Comparison of ENCODE assay signal across 8 cellular contexts in genomic region chr1:183915634-183916510, GRCh38.
DNase-seq lines count a peak whose midpoint lies in the region; ATAC-seq and TF ChIP-seq lines count a peak whose summit lies in the region.

No MANE protein-coding gene starts in this region.

- H3K36me3 ChIP-seq in HAP-1 (replicated peaks) (no peaks in the 10 kb centered on the region), SU-DHL-6 (ENCODE audit: low read length) (no peaks in the 10 kb centered on the region)

- peak; percentile 91 for ATAC-seq in activated naive CD8-positive, alpha-beta T cell treated with anti-CD3 and anti-CD28 coated beads, Interleukin-2, amount 10 ng/mL, durations not matched to agents 7 days and 5 days (ENCODE audit: low read depth)
- peak; percentile 86 for ATAC-seq in Right ventricle myocardium superior (ENCODE audit: poor library complexity)

- H3K9me3 ChIP-seq in HAP-1, result no peaks in the 10 kb centered on the region
- no peaks in the 10 kb centered on the region for H3K9me3 ChIP-seq in SU-DHL-6 (ENCODE audit: insufficient read depth, low read length)

- H3K4me1 ChIP-seq in HAP-1, result no peaks in the 10 kb centered on the region

- H3K27me3 ChIP-seq in HAP-1 (ENCODE audit: low read depth) (no peaks in the 10 kb centered on the region), SU-DHL-6 (ENCODE audit: low read length) (no peaks in the 10 kb centered on the region)

- no peak overlapping the region for H3K4me2 ChIP-seq in SU-DHL-6 (ENCODE audit: low read depth, low read length, poor library complexity, severe bottlenecking)

- no peak overlapping the region for H3K27ac Mint-ChIP-seq in activated naive CD8-positive, alpha-beta T cell treated with anti-CD3 and anti-CD28 coated beads, Interleukin-2, amount 10 ng/mL, durations not matched to agents 7 days and 5 days
- H3K27ac Mint-ChIP-seq in progenitor cell of endocrine pancreas (no peak overlapping the region), type B pancreatic cell (peak overlapping the region; percentile 19)

- intact Hi-C loops in Right ventricle myocardium superior (cut with DNase I), result loop anchor here (5.0 kb wide), 1 partner anchor 259 kb away; no protein-coding TSS in a partner anchor

- H3K4me3 ChIP-seq in HAP-1, result no peak overlapping the region
- no peak overlapping the region for H3K4me3 ChIP-seq in SU-DHL-6 (ENCODE audit: insufficient read depth, low read length, poor library complexity, severe bottlenecking)

- H3K79me2 ChIP-seq in SU-DHL-6 (ENCODE audit: insufficient read depth, low read length), result no peaks in the 10 kb centered on the region

- H3K9ac ChIP-seq in SU-DHL-6 (ENCODE audit: low read length), result no peak overlapping the region

- TF ChIP-seq CTCF in SU-DHL-6 (IDR thresholded peaks at IDR 0.05; ENCODE audit: insufficient read depth, low read length, poor library complexity, severe bottlenecking) (peak; percentile 44), progenitor cell of endocrine pancreas (IDR thresholded peaks at IDR 0.05; ENCODE audit: unreplicated experiment) (peak; percentile 86), type B pancreatic cell (conservative IDR thresholded peaks at IDR 0.05) (peak; percentile 92)

- no peaks in the 10 kb centered on the region for H3K9me2 ChIP-seq in SU-DHL-6 (replicated peaks; ENCODE audit: insufficient read depth, low read length)

- no peak overlapping the region for H3K27ac ChIP-seq in SU-DHL-6 (ENCODE audit: low read depth, low read length)

- in situ Hi-C loops in HAP-1 (cut with MboI; ENCODE audit: low sequenced_read_pairs), result loop anchor here (10.0 kb wide), 1 partner anchor 271 kb away; no protein-coding TSS in a partner anchor

- no peaks in the 10 kb centered on the region for H4K20me1 ChIP-seq in SU-DHL-6 (ENCODE audit: low read depth, low read length)

- no peak overlapping the region for H3K4me3 Mint-ChIP-seq in activated naive CD8-positive, alpha-beta T cell treated with anti-CD3 and anti-CD28 coated beads, Interleukin-2, amount 10 ng/mL, durations not matched to agents 7 days and 5 days
- H3K4me3 Mint-ChIP-seq in progenitor cell of endocrine pancreas (ENCODE audit: low read depth) (no peak overlapping the region), type B pancreatic cell (no peak overlapping the region)

- H3K4me1 Mint-ChIP-seq in activated naive CD8-positive, alpha-beta T cell treated with anti-CD3 and anti-CD28 coated beads, Interleukin-2, amount 10 ng/mL, durations not matched to agents 7 days and 5 days, result peaks cover 13% of the 10 kb centered on the region
- peaks cover 4% of the 10 kb centered on the region for H3K4me1 Mint-ChIP-seq in progenitor cell of endocrine pancreas (ENCODE audit: low read depth)
- H3K4me1 Mint-ChIP-seq in type B pancreatic cell (ENCODE audit: unreplicated experiment), result peaks cover 19% of the 10 kb centered on the region

- POLR2A ChIA-PET in activated naive CD8-positive, alpha-beta T cell treated with anti-CD3 and anti-CD28 coated beads, Interleukin-2, amount 10 ng/mL, durations not matched to agents 7 days and 5 days (lab: Charles Lee), result no interaction called here

- H3K9me3 Mint-ChIP-seq in activated naive CD8-positive, alpha-beta T cell treated with anti-CD3 and anti-CD28 coated beads, Interleukin-2, amount 10 ng/mL, durations not matched to agents 7 days and 5 days, result no peaks in the 10 kb centered on the region
- no peaks in the 10 kb centered on the region for H3K9me3 Mint-ChIP-seq in progenitor cell of endocrine pancreas (ENCODE audit: low read depth)
- H3K9me3 Mint-ChIP-seq in type B pancreatic cell, result no peaks in the 10 kb centered on the region

- H2AFZ ChIP-seq in SU-DHL-6 (ENCODE audit: low read depth, low read length, severe bottlenecking), result no peak overlapping the region

- H3K36me3 Mint-ChIP-seq in activated naive CD8-positive, alpha-beta T cell treated with anti-CD3 and anti-CD28 coated beads, Interleukin-2, amount 10 ng/mL, durations not matched to agents 7 days and 5 days, result peaks cover 2% of the 10 kb centered on the region
- H3K36me3 Mint-ChIP-seq in progenitor cell of endocrine pancreas (ENCODE audit: insufficient read depth) (peaks cover 5% of the 10 kb centered on the region), type B pancreatic cell (peaks cover 41% of the 10 kb centered on the region)

- no peaks in the 10 kb centered on the region for H3K27me3 Mint-ChIP-seq in activated naive CD8-positive, alpha-beta T cell treated with anti-CD3 and anti-CD28 coated beads, Interleukin-2, amount 10 ng/mL, durations not matched to agents 7 days and 5 days
- no peaks in the 10 kb centered on the region for H3K27me3 Mint-ChIP-seq in progenitor cell of endocrine pancreas
- no peaks in the 10 kb centered on the region for H3K27me3 Mint-ChIP-seq in type B pancreatic cell

- DNase-seq in DMS79 (lab: John Stamatoyannopoulos, UW) (peak; percentile 70), HAP-1 (ENCODE audit: low spot score in 2 of 2) (peak; percentile 76 to 81), NCI-H1417 (lab: John Stamatoyannopoulos, UW) (peak; percentile 69 to 95 (median 92)), Right ventricle myocardium superior (peak; percentile 59), progenitor cell of endocrine pancreas (ENCODE audit: low spot score, unreplicated experiment) (peak; percentile 51), type B pancreatic cell (ENCODE audit: extremely low spot score, unreplicated experiment) (peak; percentile 75)
- DNase-seq in activated naive CD8-positive, alpha-beta T cell treated with anti-CD3 and anti-CD28 coated beads, Interleukin-2, amount 10 ng/mL, durations not matched to agents 7 days and 5 days, result peak; percentile 45

- H3F3A ChIP-seq in SU-DHL-6 (ENCODE audit: insufficient read depth), result no peaks in the 10 kb centered on the region
